11 cellular contexts compared by ENCODE assay signal in genomic region chr10:99551158-99551557, GRCh38. TPM values are rescaled to one million over a fixed set of nuclear protein-coding genes. Genes with fewer than 3 reads are reported as not detected.
A peak's percentile ranks its signal among the peaks of the same experiment; 100 is the strongest.
DNase-seq lines count a peak whose midpoint lies in the region; ATAC-seq lines count a peak whose summit lies in the region.
"Had no signal": no experiment of that assay in that cellular context is flagged by ENCODE, and none has a peak within 500 bp of the region (broad histone marks: within the 10 kb centered on the region; RNA-seq: fewer than 3 reads in every experiment).

No MANE protein-coding gene starts in this region.

- no peak overlapping the region for H3K4me3 ChIP-seq in MG63
- H3K4me3 ChIP-seq: body of pancreas had no signal

- no peaks in the 10 kb centered on the region for H3K36me3 ChIP-seq in MG63

- no peak for ATAC-seq in HG03045 (IDR thresholded peaks at IDR 0.05; ENCODE audit: unreplicated experiment)
- ATAC-seq: body of pancreas had no signal

- DNase-seq in DMS 273 (lab: John Stamatoyannopoulos, UW; ENCODE audit: unreplicated experiment) (peak; percentile 88), MG63 (peak; percentile 72), RPMI7951 (ENCODE audit: low read depth) (peak; percentile 96), iPS-NIHi11 (ENCODE audit: low spot score) (peak; percentile 30), retina (no peak), T-helper 2 cell (no peak)
- DNase-seq in stimulated activated CD4-positive, alpha-beta T cell treated with anti-CD3 and anti-CD28 coated beads, Interleukin-12 subunit alpha, Interleukin-12 subunit beta, amount 100 ng/mL, for 4 hours: no peak
- DNase-seq: stimulated activated CD4-positive, alpha-beta T cell treated with anti-CD3 and anti-CD28 coated beads, Interleukin-4, amount 100 ng/mL, for 4 hours had no signal

- peaks cover 2% of the 10 kb centered on the region; the same call in 1 of the 2 replicates for H3K27me3 ChIP-seq in MG63
- H3K27me3 ChIP-seq: body of pancreas had no signal

- H3K9me3 ChIP-seq in MG63: no peaks in the 10 kb centered on the region
- H3K9me3 ChIP-seq: body of pancreas had no signal

RNA-seq across cellular contexts. Expression of gene NKX2-3, which starts 18.4 kb away (rescaled TPM):
- total RNA-seq in MG63 (2014; rRNA removed; shearing (Covaris generic); ENCODE audit: low replicate concordance): 0.46 TPM in 1 of 2 replicates, not detected in the other
- total RNA-seq in RPMI7951 (2014; rRNA removed; shearing (Covaris generic)): 0.59 TPM in 1 of 2 replicates, not detected in the other
- total RNA-seq: kidney epithelial cell had no signal

Comparison
In these comparisons a context has a peak if more than half of its experiments do, and no peak if none do; other contexts are left out.
1. DNase-seq: peak in DMS 273 (single experiment), MG63 (single experiment), RPMI7951 (single experiment) and iPS-NIHi11 (single experiment); none in stimulated activated CD4-positive, alpha-beta T cell treated with anti-CD3 and anti-CD28 coated beads, Interleukin-12 subunit alpha, Interleukin-12 subunit beta, amount 100 ng/mL, for 4 hours (single experiment), retina (single experiment) and T-helper 2 cell (0 of 5).